ENCODE assay signal across 22 cellular contexts in genomic region chr12:5966486-5967095, GRCh38. TPM values are rescaled to one million over a fixed set of nuclear protein-coding genes. Genes with fewer than 3 reads are reported as not detected.
"Had no signal": no experiment of that assay in that cellular context is flagged by ENCODE, and none has a peak within 500 bp of the region (broad histone marks: within the 10 kb centered on the region; RNA-seq: fewer than 3 reads in every experiment).

No MANE protein-coding gene starts in this region.

- H3K9me3 ChIP-seq: ascending aorta, breast epithelium, gastrocnemius medialis, heart left ventricle had no signal

- H3K27me3 ChIP-seq: ascending aorta, breast epithelium, cardiac muscle cell, gastrocnemius medialis had no signal

- H3K36me3 ChIP-seq: ascending aorta, breast epithelium, cardiac muscle cell, gastrocnemius medialis had no signal

- H3K9me3 Mint-ChIP-seq: activated CD4-positive, alpha-beta memory T cell treated with anti-CD3 and anti-CD28 coated beads for 36 hours; activated CD4-positive, alpha-beta T cell treated with anti-CD3 and anti-CD28 coated beads, Interleukin-2, amount 10 ng/mL, durations not matched to agents 24 days and 14 days; activated naive CD4-positive, alpha-beta T cell treated with anti-CD3 and anti-CD28 coated beads, Interleukin-2, amount 10 ng/mL, durations not matched to agents 7 days and 5 days; activated naive CD4-positive, alpha-beta T cell treated with anti-CD3 and anti-CD28 coated beads, Interleukin-2, amount 50 U/mL, for 72 hours; activated naive CD8-positive, alpha-beta T cell treated with anti-CD3 and anti-CD28 coated beads, Interleukin-2, amount 10 ng/mL, durations not matched to agents 7 days and 5 days; brain; dendritic cell treated with granulocyte-macrophage colony-stimulating factor and Interleukin-4, amounts not matched to agents 40 ng/mL and 50 ng/mL, for 4 days had no signal

- H3K27ac ChIP-seq: ascending aorta, breast epithelium, cardiac muscle cell, coronary artery, dorsolateral prefrontal cortex, foreskin keratinocyte, gastrocnemius medialis, heart left ventricle had no signal

- H3K36me3 Mint-ChIP-seq: activated CD4-positive, alpha-beta memory T cell treated with anti-CD3 and anti-CD28 coated beads for 36 hours; activated CD8-positive, alpha-beta memory T cell treated with anti-CD3 and anti-CD28 coated beads, Interleukin-2, amount 10 ng/mL, durations not matched to agents 7 days and 5 days; activated naive CD4-positive, alpha-beta T cell treated with anti-CD3 and anti-CD28 coated beads, Interleukin-2, amount 10 ng/mL, durations not matched to agents 7 days and 5 days; activated naive CD4-positive, alpha-beta T cell treated with anti-CD3 and anti-CD28 coated beads, Interleukin-2, amount 50 U/mL, for 72 hours; activated naive CD8-positive, alpha-beta T cell treated with anti-CD3 and anti-CD28 coated beads, Interleukin-2, amount 10 ng/mL, durations not matched to agents 7 days and 5 days; brain had no signal

- H3K4me3 ChIP-seq: ascending aorta, breast epithelium, cardiac muscle cell, coronary artery, dorsolateral prefrontal cortex, gastrocnemius medialis, heart left ventricle had no signal

- H3K4me1 ChIP-seq: ascending aorta, breast epithelium, foreskin keratinocyte, gastrocnemius medialis had no signal

- H3K4me3 Mint-ChIP-seq: activated CD4-positive, alpha-beta memory T cell treated with anti-CD3 and anti-CD28 coated beads for 36 hours; activated CD4-positive, alpha-beta T cell treated with anti-CD3 and anti-CD28 coated beads for 36 hours; activated CD4-positive, alpha-beta T cell treated with anti-CD3 and anti-CD28 coated beads, Interleukin-2, amount 10 ng/mL, durations not matched to agents 24 days and 14 days; activated CD8-positive, alpha-beta memory T cell treated with anti-CD3 and anti-CD28 coated beads, Interleukin-2, amount 10 ng/mL, durations not matched to agents 7 days and 5 days; activated CD8-positive, alpha-beta T cell treated with anti-CD3 and anti-CD28 coated beads, Interleukin-2, amount 10 ng/mL, durations not matched to agents 7 days and 5 days; activated naive CD4-positive, alpha-beta T cell treated with anti-CD3 and anti-CD28 coated beads, Interleukin-2, amount 10 ng/mL, durations not matched to agents 7 days and 5 days; activated naive CD8-positive, alpha-beta T cell treated with anti-CD3 and anti-CD28 coated beads, Interleukin-2, amount 10 ng/mL, durations not matched to agents 7 days and 5 days; brain; dendritic cell treated with granulocyte-macrophage colony-stimulating factor and Interleukin-4, amounts not matched to agents 40 ng/mL and 50 ng/mL, for 4 days had no signal

- DNase-seq: activated gamma-delta T cell, cerebellar nuclear complex, gastrocnemius medialis had no signal

- H3K4me1 Mint-ChIP-seq: activated CD4-positive, alpha-beta T cell treated with anti-CD3 and anti-CD28 coated beads for 36 hours; activated CD4-positive, alpha-beta T cell treated with anti-CD3 and anti-CD28 coated beads, Interleukin-2, amount 10 ng/mL, durations not matched to agents 24 days and 14 days; activated naive CD4-positive, alpha-beta T cell treated with anti-CD3 and anti-CD28 coated beads, Interleukin-2, amount 10 ng/mL, durations not matched to agents 7 days and 5 days; activated naive CD8-positive, alpha-beta T cell treated with anti-CD3 and anti-CD28 coated beads, Interleukin-2, amount 10 ng/mL, durations not matched to agents 7 days and 5 days had no signal

- H3K27ac Mint-ChIP-seq: activated CD4-positive, alpha-beta memory T cell treated with anti-CD3 and anti-CD28 coated beads for 36 hours; activated CD4-positive, alpha-beta T cell treated with anti-CD3 and anti-CD28 coated beads for 36 hours; activated CD4-positive, alpha-beta T cell treated with anti-CD3 and anti-CD28 coated beads, Interleukin-2, amount 10 ng/mL, durations not matched to agents 24 days and 14 days; activated CD8-positive, alpha-beta memory T cell treated with anti-CD3 and anti-CD28 coated beads, Interleukin-2, amount 10 ng/mL, durations not matched to agents 7 days and 5 days; activated CD8-positive, alpha-beta T cell treated with anti-CD3 and anti-CD28 coated beads, Interleukin-2, amount 10 ng/mL, durations not matched to agents 7 days and 5 days; activated naive CD4-positive, alpha-beta T cell treated with anti-CD3 and anti-CD28 coated beads, Interleukin-2, amount 10 ng/mL, durations not matched to agents 7 days and 5 days; activated naive CD4-positive, alpha-beta T cell treated with anti-CD3 and anti-CD28 coated beads, Interleukin-2, amount 50 U/mL, for 72 hours; activated naive CD8-positive, alpha-beta T cell treated with anti-CD3 and anti-CD28 coated beads, Interleukin-2, amount 10 ng/mL, durations not matched to agents 7 days and 5 days; brain; dendritic cell treated with granulocyte-macrophage colony-stimulating factor and Interleukin-4, amounts not matched to agents 40 ng/mL and 50 ng/mL, for 4 days had no signal

RNA-seq across cellular contexts. Expression of gene ANO2, which starts 21.5 kb away (rescaled TPM):
- total RNA-seq: activated CD4-positive, alpha-beta memory T cell treated with anti-CD3 and anti-CD28 coated beads for 36 hours; activated CD4-positive, alpha-beta T cell treated with anti-CD3 and anti-CD28 coated beads for 36 hours; activated CD4-positive, alpha-beta T cell treated with anti-CD3 and anti-CD28 coated beads, Interleukin-2, amount 10 ng/mL, durations not matched to agents 24 days and 14 days; activated CD8-positive, alpha-beta memory T cell treated with anti-CD3 and anti-CD28 coated beads for 36 hours; activated CD8-positive, alpha-beta memory T cell treated with anti-CD3 and anti-CD28 coated beads, Interleukin-2, amount 10 ng/mL, durations not matched to agents 7 days and 5 days; activated CD8-positive, alpha-beta T cell treated with anti-CD3 and anti-CD28 coated beads, Interleukin-2, amount 10 ng/mL, durations not matched to agents 7 days and 5 days; activated naive CD4-positive, alpha-beta T cell treated with anti-CD3 and anti-CD28 coated beads, Interleukin-2, amount 50 U/mL, for 72 hours; activated naive CD8-positive, alpha-beta T cell treated with anti-CD3 and anti-CD28 coated beads, Interleukin-2, amount 10 ng/mL, durations not matched to agents 7 days and 5 days; foreskin keratinocyte; T-helper 1 cell treated with Interleukin-12 subunit alpha and Interleukin-12 subunit beta and Interleukin-4 antibody, amounts not matched to agents 30 ng/mL and 1 ng/mL, for 36 hours had no signal
- polyA plus RNA-seq: cardiac muscle cell had no signal
